In the genomic region with DNA sequence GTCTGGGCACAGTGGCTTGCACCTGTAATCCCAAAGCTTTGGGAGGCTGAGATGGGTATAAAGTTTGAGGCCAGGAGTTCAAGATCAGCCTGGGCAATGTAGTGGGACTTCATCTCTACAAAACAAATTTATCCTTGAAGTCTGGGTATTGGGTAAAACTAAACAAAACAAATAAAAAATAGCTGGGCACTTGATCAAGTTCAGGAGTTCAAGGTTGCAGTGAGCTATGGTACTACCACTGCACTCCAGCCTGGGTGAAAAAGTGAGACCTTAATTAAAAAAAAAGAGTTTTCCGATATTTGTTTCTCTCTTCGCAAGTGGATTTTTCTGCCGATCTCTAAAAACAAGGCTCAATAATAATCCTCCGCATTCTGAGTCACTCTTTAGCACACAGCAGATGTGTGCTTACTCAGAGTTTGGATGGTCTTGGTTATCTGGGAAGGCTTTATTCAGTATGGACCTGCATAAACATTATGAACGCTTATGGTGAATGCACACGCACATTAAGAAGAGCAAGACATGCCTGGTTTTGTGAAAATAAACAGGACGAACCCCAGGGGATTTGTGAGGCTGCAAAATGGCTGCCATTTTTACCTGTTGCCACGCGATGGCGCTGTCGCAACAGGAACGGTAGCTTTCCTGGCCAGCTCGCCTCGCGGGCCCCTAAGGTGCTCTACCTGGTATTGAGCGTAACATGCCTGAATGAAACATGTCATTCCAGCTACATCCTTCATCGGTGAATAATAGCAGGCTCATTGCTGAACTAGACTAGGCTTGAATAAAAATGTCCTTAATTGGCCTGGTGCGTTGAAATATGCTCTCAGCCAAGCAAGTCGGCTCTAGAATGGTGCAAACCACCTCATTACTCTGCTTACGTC, we compare ENCODE assay signal across 8 cellular contexts. TPM values are rescaled to one million over a fixed set of nuclear protein-coding genes. Genes with fewer than 3 reads are reported as not detected.
DNase-seq lines count a peak whose midpoint lies in the region; ATAC-seq and TF ChIP-seq lines count a peak whose summit lies in the region.

No MANE protein-coding gene starts in this region.

- H3K27ac ChIP-seq in GM23248 (no peak overlapping the region), prostate gland (no peak overlapping the region)

- WGBS in GM23248 (ENCODE audit: low coverage in 1 of 2, low lambda C conversion rate in 2 of 2, missing lambda C conversion rate in 2 of 2), 2 experiments = 14 to 17% methylated on average over 19 to 20 of the region's 20 CpGs
- WGBS in prostate gland = 20% methylated on average over 20 of the region's 20 CpGs

- no peak for TF ChIP-seq POLR2A in prostate gland (IDR thresholded peaks at IDR 0.05)

- H3K9me3 Mint-ChIP-seq in activated naive CD4-positive, alpha-beta T cell treated with anti-CD3 and anti-CD28 coated beads, Interleukin-2, amount 50 U/mL, for 72 hours = no peaks in the 10 kb centered on the region

- H3F3A ChIP-seq in GM23248 (ENCODE audit: insufficient read depth) = no peaks in the 10 kb centered on the region

- no peaks in the 10 kb centered on the region for H3K36me3 Mint-ChIP-seq in activated naive CD4-positive, alpha-beta T cell treated with anti-CD3 and anti-CD28 coated beads, Interleukin-2, amount 50 U/mL, for 72 hours

- H3K9me3 ChIP-seq in GM23248 (ENCODE audit: low read depth) (no peaks in the 10 kb centered on the region), prostate gland (no peaks in the 10 kb centered on the region)

- in situ Hi-C loops in GM23248 (cut with MboI) = loop anchor here (10.0 to 25.0 kb wide), 3 partner anchors 153 to 1624 kb away; no protein-coding TSS in a partner anchor
- in situ Hi-C loops in SK-MEL-5 (cut with HindIII; ENCODE audit: low pct_unique_long_range_greater_than_20kb, low sequenced_read_pairs) = no loop called here

- peak; percentile 62 to 85 (median 78) for TF ChIP-seq CTCF in prostate gland (IDR thresholded peaks at IDR 0.05)

- peak overlapping the region; percentile 13; the same call in 1 of the 2 replicates for H2AFZ ChIP-seq in GM23248

- no peaks in the 10 kb centered on the region for H4K20me1 ChIP-seq in GM23248 (ENCODE audit: insufficient read depth)

- no peaks in the 10 kb centered on the region for H3K36me3 ChIP-seq in GM23248 (ENCODE audit: low read depth)
- no peaks in the 10 kb centered on the region for H3K36me3 ChIP-seq in prostate gland

- no peak overlapping the region for H3K9ac ChIP-seq in GM23248

- peak overlapping the region; percentile 51 for H3K4me2 ChIP-seq in GM23248 (ENCODE audit: unreplicated experiment)

- ATAC-seq in activated naive CD4-positive, alpha-beta T cell treated with anti-CD3 and anti-CD28 coated beads, Interleukin-2, amount 50 U/mL, for 72 hours = peak; percentile 65 to 77
- peak; percentile 69 for ATAC-seq in Right ventricle myocardium superior (ENCODE audit: poor library complexity)
- no peak for ATAC-seq in GM21717 (IDR thresholded peaks at IDR 0.05; ENCODE audit: unreplicated experiment)

- intact Hi-C loops in Right ventricle myocardium superior (cut with DNase I) = loop anchor here (5.0 kb wide), 2 partner anchors 376 to 1624 kb away; no protein-coding TSS in a partner anchor
- intact Hi-C loops in prostate gland (cut with DNase I) = loop anchor here (5.0 kb wide), 1 partner anchor 1624 kb away; no protein-coding TSS in a partner anchor

- H3K4me3 ChIP-seq in GM23248 (peak overlapping the region; percentile 33; the same call in 1 of the 2 replicates), prostate gland (no peak overlapping the region)

- H3K79me2 ChIP-seq in GM23248 (ENCODE audit: insufficient read depth) = no peaks in the 10 kb centered on the region

- H3K27ac Mint-ChIP-seq in activated naive CD4-positive, alpha-beta T cell treated with anti-CD3 and anti-CD28 coated beads, Interleukin-2, amount 50 U/mL, for 72 hours = no peak overlapping the region

- DNase-seq in GDM1 (lab: John Stamatoyannopoulos, UW) (peak; percentile 17), GM23248 (peak; percentile 73), M059J (ENCODE audit: low read depth) (peak; percentile 56), SK-MEL-5 (ENCODE audit: low read depth, low spot score) (peak; percentile 64), Right ventricle myocardium superior (peak; percentile 64), prostate gland (ENCODE audit: low spot score) (peak; percentile 33)
- peak in 1 of 2 donors; percentile 60 for DNase-seq in activated naive CD4-positive, alpha-beta T cell treated with anti-CD3 and anti-CD28 coated beads, Interleukin-2, amount 50 U/mL, for 72 hours (ENCODE audit: low spot score in 2 of 2)

- H3K27me3 ChIP-seq in GM23248 (replicated peaks; ENCODE audit: insufficient read depth) = peaks cover 47% of the 10 kb centered on the region
- H3K27me3 ChIP-seq in prostate gland (replicated peaks; ENCODE audit: insufficient read depth) = no peaks in the 10 kb centered on the region

- H3K4me1 ChIP-seq in GM23248 (ENCODE audit: insufficient read depth) = no peaks in the 10 kb centered on the region
- no peaks in the 10 kb centered on the region for H3K4me1 ChIP-seq in prostate gland (replicated peaks)

- no peaks in the 10 kb centered on the region for H3K9me2 ChIP-seq in GM23248 (ENCODE audit: insufficient read depth)

RNA-seq across cellular contexts. Expression of gene OPN5, which starts 6.0 kb away (rescaled TPM):
- total RNA-seq in GM23248 (2014; rRNA removed; shearing (Covaris generic)) = not detected in 2 replicates
- polyA plus RNA-seq in GM23248 (2016; fragmentation: Nextera tagmentation; extraction: Ambion mirVana) = not detected in 2 replicates
- not detected in 2 replicates for total RNA-seq in M059J (2014; rRNA removed; shearing (Covaris generic))
- not detected in 2 replicates for total RNA-seq in SK-MEL-5 (2014; rRNA removed; shearing (Covaris generic))
- polyA plus RNA-seq in SK-MEL-5 (2015; cell fraction: cytosol; rRNA removed) = not detected in 2 replicates
- polyA plus RNA-seq in SK-MEL-5 (2015; cell fraction: nucleus; rRNA removed) = 0.09 and 0.32 TPM in 2 replicates
- total RNA-seq in activated naive CD4-positive, alpha-beta T cell treated with anti-CD3 and anti-CD28 coated beads, Interleukin-2, amount 50 U/mL, for 72 hours = not detected
- total RNA-seq in Right ventricle myocardium superior (not detected), prostate gland (under 1 TPM in 1 of 2 donors, not detected in 1; 0.85 TPM)
